8 cellular contexts compared by ENCODE assay signal in the genomic region with DNA sequence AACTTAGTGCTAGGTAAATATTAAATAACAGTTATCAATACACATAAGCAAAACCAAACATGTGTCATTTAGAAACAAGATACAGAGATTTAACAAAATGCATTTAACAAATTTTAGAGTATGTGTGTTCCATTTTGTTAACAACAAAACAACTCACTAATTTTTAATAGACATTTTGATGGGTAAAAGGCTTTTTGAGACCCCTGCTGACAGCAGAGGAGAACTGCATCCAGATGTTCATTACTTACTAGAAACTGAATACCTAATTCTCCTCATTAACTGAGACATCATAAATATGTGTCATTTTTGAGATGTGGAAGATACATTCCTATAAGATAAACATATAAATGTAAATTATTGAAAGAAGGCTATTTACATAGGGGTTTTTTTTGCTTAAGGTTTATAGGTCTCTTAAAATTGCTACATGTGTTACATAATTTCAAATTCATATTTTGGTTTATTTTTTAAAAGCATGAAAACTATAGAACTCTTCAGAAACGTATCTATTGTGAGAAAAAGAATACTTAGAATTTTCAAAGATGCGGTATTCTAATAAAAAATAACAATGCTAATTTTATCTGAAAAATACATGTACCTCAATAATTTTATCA.
DNase-seq lines count a peak whose midpoint lies in the region; ATAC-seq, FAIRE-seq and TF ChIP-seq lines count a peak whose summit lies in the region.

No MANE protein-coding gene starts in this region.

- TF ChIP-seq CTCF in GM10266 (IDR thresholded peaks at IDR 0.05; ENCODE audit: control insufficient read depth, insufficient read depth, low read depth, missing control alignments) (peak; percentile 45), WTC11 (IDR thresholded peaks at IDR 0.05) (peak; percentile 60), kidney epithelial cell (IDR thresholded peaks at IDR 0.05; ENCODE audit: insufficient read depth, low read length, poor library complexity, severe bottlenecking) (peak; percentile 73)

- DNase-seq in GM10266 (ENCODE audit: extremely low spot score): peak; percentile 4
- DNase-seq in WTC11 (ENCODE audit: low spot score): no peak
- no peak for DNase-seq in kidney epithelial cell (ENCODE audit: low read depth)
- DNase-seq in HK-2 (ENCODE audit: unreplicated experiment): no peak
- DNase-seq in activated CD8-positive, alpha-beta memory T cell treated with anti-CD3 and anti-CD28 coated beads, Interleukin-2, amount 50 U/mL, for 48 hours: no peak

- peak; percentile 43 for FAIRE-seq in A204.1 (lab: Jason Lieb, UNC)

- H3K4me1 Mint-ChIP-seq in WTC11: peaks cover 6% of the 10 kb centered on the region

- no peak overlapping the region for H3K4me3 ChIP-seq in kidney epithelial cell (ENCODE audit: low read depth, low read length)

- H3K9me3 Mint-ChIP-seq in WTC11: peaks cover 12% of the 10 kb centered on the region

- H3K27ac Mint-ChIP-seq in WTC11: no peak overlapping the region

- no peak overlapping the region for H3K4me3 Mint-ChIP-seq in WTC11

- ATAC-seq in HG03469 (IDR thresholded peaks at IDR 0.05; ENCODE audit: unreplicated experiment): peak; percentile 38
- no peak for ATAC-seq in WTC11
- no peak for ATAC-seq in HG03196 (IDR thresholded peaks at IDR 0.05; ENCODE audit: unreplicated experiment)

- no peaks in the 10 kb centered on the region for H3K27me3 ChIP-seq in kidney epithelial cell (ENCODE audit: control insufficient read depth, insufficient read depth, low read length)

- no peaks in the 10 kb centered on the region for H3K36me3 ChIP-seq in kidney epithelial cell (ENCODE audit: control insufficient read depth, insufficient read depth, low read length)

- H3K27me3 Mint-ChIP-seq in WTC11 (ENCODE audit: low read depth): no peaks in the 10 kb centered on the region

- no peaks in the 10 kb centered on the region for H3K36me3 Mint-ChIP-seq in WTC11

- POLR2A ChIA-PET in WTC11 (lab: Charles Lee): no interaction called here

- CTCF ChIA-PET in WTC11 (lab: Charles Lee): interaction anchor here (0.6 to 2.6 kb wide), 2 partner anchors 58 to 949 kb away, joined by 3 to 10 read pairs; no protein-coding TSS in a partner anchor

TF ChIP-seq in WTC11, 78 proteins besides CTCF, POLR2A, EP300 and RAD21:
- TF ChIP-seq OVOL2 (CRISPR knock-in tag; IDR thresholded peaks at IDR 0.05; ENCODE audit: borderline replicate concordance) (no peak), NR2C2 (CRISPR knock-in tag; IDR thresholded peaks at IDR 0.05) (no peak), ZNF263 (CRISPR knock-in tag; IDR thresholded peaks at IDR 0.05; ENCODE audit: low read depth) (no peak), RELA (CRISPR knock-in tag; IDR thresholded peaks at IDR 0.05; ENCODE audit: borderline replicate concordance) (no peak), IRF2 (CRISPR knock-in tag; IDR thresholded peaks at IDR 0.05; ENCODE audit: borderline replicate concordance, low read depth) (no peak), ZNF396 (CRISPR knock-in tag; IDR thresholded peaks at IDR 0.05; ENCODE audit: borderline replicate concordance) (no peak), ZBTB43 (CRISPR knock-in tag; IDR thresholded peaks at IDR 0.05) (no peak), NFYB (CRISPR knock-in tag; conservative IDR thresholded peaks at IDR 0.05; ENCODE audit: low read depth) (no peak), ZMAT4 (CRISPR knock-in tag; IDR thresholded peaks at IDR 0.05) (no peak)
- TF ChIP-seq, protein P1, sequence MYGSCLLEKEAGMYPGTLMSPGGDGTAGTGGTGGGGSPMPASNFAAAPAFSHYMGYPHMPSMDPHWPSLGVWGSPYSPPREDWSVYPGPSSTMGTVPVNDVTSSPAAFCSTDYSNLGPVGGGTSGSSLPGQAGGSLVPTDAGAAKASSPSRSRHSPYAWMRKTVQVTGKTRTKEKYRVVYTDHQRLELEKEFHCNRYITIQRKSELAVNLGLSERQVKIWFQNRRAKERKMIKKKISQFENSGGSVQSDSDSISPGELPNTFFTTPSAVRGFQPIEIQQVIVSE (CRISPR knock-in tag; IDR thresholded peaks at IDR 0.05; ENCODE audit: borderline replicate concordance): no peak
